In genomic region chr3:160225181-160226025, GRCh38 we compare ENCODE assay signal across 3 cellular contexts.
TF ChIP-seq lines count a peak whose summit lies in the region.

Gene C3orf80 (plus strand): TSS chr3:160225422. CDS start chr3:160225636, 214 bp downstream.

TF ChIP-seq in GM12891, 5 proteins besides CTCF, POLR2A, EP300 and RAD21:
- TF ChIP-seq POU2F2 (IDR thresholded peaks at IDR 0.05; ENCODE audit: low read depth, low read length) (no peak), PAX5 (IDR thresholded peaks at IDR 0.05; ENCODE audit: insufficient read depth, low read length, severe bottlenecking) (no peak), POLR2AphosphoS5 (IDR thresholded peaks at IDR 0.05; ENCODE audit: low read depth, low read length) (no peak), TAF1 (IDR thresholded peaks at IDR 0.05; ENCODE audit: low read depth, low read length) (no peak), SPI1 (IDR thresholded peaks at IDR 0.05; ENCODE audit: low read depth, low read length) (no peak)

TF ChIP-seq in HCT116, 20 proteins besides CTCF, POLR2A, EP300 and RAD21:
- TF ChIP-seq EZH2 (IDR thresholded peaks at IDR 0.05) (no peak), POLR2AphosphoS5 (IDR thresholded peaks at IDR 0.05; ENCODE audit: low read depth, low read length) (peak; percentile 54; the same call in 1 of the 2 replicates), MAX (IDR thresholded peaks at IDR 0.05) (peak; percentile 64), ZFX (IDR thresholded peaks at IDR 0.05) (peak; percentile 77), FOSL1 (IDR thresholded peaks at IDR 0.05; ENCODE audit: low read depth) (no peak), ZNF274 (IDR thresholded peaks at IDR 0.05; ENCODE audit: low read depth, low read length) (no peak), TCF7L2 (IDR thresholded peaks at IDR 0.05; ENCODE audit: borderline replicate concordance, extremely low read depth, insufficient read depth, insufficient read length) (peak; percentile 70), SP1 (IDR thresholded peaks at IDR 0.05; ENCODE audit: low read depth) (no peak; the same call in 1 of the 2 replicates), EGR1 (IDR thresholded peaks at IDR 0.05; ENCODE audit: low read depth) (peak; percentile 38; the same call in 1 of the 2 replicates)

TF ChIP-seq in GM12878, 131 proteins besides CTCF, POLR2A, EP300 and RAD21:
- peak; percentile 37; the same call in 1 of the 2 replicates for TF ChIP-seq DPF2 (IDR thresholded peaks at IDR 0.05)
- TF ChIP-seq BHLHE40 (IDR thresholded peaks at IDR 0.05; ENCODE audit: borderline replicate concordance in 1 of 2, low read depth in 2 of 2, low read length in 1 of 2): peak in 1 of 2 experiments; percentile 23; a peak in 1 of 4 replicates
- TF ChIP-seq CBX3 (IDR thresholded peaks at IDR 0.05; ENCODE audit: borderline replicate concordance, low read depth): no peak
- TF ChIP-seq KDM1A (IDR thresholded peaks at IDR 0.05; ENCODE audit: borderline replicate concordance): no peak
- peak; percentile 47; the same call in 1 of the 2 replicates for TF ChIP-seq IKZF1 (conservative IDR thresholded peaks at IDR 0.05)
- TF ChIP-seq BCL11A (IDR thresholded peaks at IDR 0.05; ENCODE audit: low read depth, low read length): no peak
- TF ChIP-seq NR2F1 (conservative IDR thresholded peaks at IDR 0.05): peak; percentile 53
